ENCODE assay signal across 16 cellular contexts in the genomic region with DNA sequence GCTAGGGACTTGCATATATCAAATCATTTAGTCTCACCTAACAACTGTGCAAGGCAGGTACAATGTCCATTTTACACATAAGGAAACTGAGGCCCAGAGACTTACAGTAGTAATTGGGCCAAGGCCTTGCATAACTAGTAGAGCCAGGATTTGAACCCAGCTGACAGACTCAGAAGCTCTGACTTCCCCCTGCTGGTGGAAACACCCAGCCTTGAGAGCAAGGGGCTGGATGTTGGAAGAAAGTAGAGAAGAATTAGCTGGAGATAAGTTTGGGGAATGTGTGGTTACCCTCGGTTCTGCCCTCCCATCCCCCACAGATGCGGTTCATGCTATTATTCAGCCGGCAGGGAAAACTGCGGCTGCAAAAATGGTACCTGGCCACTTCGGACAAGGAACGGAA. TPM values are rescaled to one million over a fixed set of nuclear protein-coding genes. Genes with fewer than 3 reads are reported as not detected.
DNase-seq lines count a peak whose midpoint lies in the region; ATAC-seq, FAIRE-seq and TF ChIP-seq lines count a peak whose summit lies in the region.
"Had no signal": no experiment of that assay in that cellular context is flagged by ENCODE, and none has a peak within 500 bp of the region (broad histone marks: within the 10 kb centered on the region; RNA-seq: fewer than 3 reads in every experiment).

No MANE protein-coding gene starts in this region.

- H3K4me2 ChIP-seq in HepG2 (ENCODE audit: low read depth, low read length), result no peak overlapping the region
- peak overlapping the region; percentile 98; the same call in 1 of the 2 replicates for H3K4me2 ChIP-seq in PC-3 (ENCODE audit: low read length)
- H3K4me2 ChIP-seq in smooth muscle cell, result peak overlapping the region; percentile 97

- no peaks in the 10 kb centered on the region for H3K27me3 ChIP-seq in HepG2 (ENCODE audit: control insufficient read depth in 1 of 2, insufficient read depth in 2 of 2, low read length in 2 of 2)
- H3K27me3 ChIP-seq in right lobe of liver, result no peaks in the 10 kb centered on the region
- no peaks in the 10 kb centered on the region for H3K27me3 ChIP-seq in PC-3 (ENCODE audit: low read length)
- H3K27me3 ChIP-seq in smooth muscle cell (ENCODE audit: low read depth), result no peaks in the 10 kb centered on the region
- H3K27me3 ChIP-seq in left lung, result peaks cover 0 to 6% of the 10 kb centered on the region in 2 donors
- H3K27me3 ChIP-seq in esophagus muscularis mucosa, result peaks cover 0 to 32% (median 3%) of the 10 kb centered on the region in 4 donors

- H3K9me3 ChIP-seq in HepG2 (ENCODE audit: low read length), result no peaks in the 10 kb centered on the region
- H3K9me3 ChIP-seq in right lobe of liver, result no peaks in the 10 kb centered on the region
- no peaks in the 10 kb centered on the region for H3K9me3 ChIP-seq in PC-3 (ENCODE audit: low read length)
- H3K9me3 ChIP-seq in smooth muscle cell (replicated peaks; ENCODE audit: low read depth), result no peaks in the 10 kb centered on the region
- no peaks in the 10 kb centered on the region for H3K9me3 ChIP-seq in left lung
- H3K9me3 ChIP-seq in esophagus muscularis mucosa, result no peaks in the 10 kb centered on the region
- H3K9me3 ChIP-seq: mucosa of descending colon had no signal

- H3K27ac ChIP-seq in HepG2 (ENCODE audit: extremely low read length, insufficient read depth, low read length) (no peak overlapping the region), right lobe of liver (no peak overlapping the region), PC-3 (ENCODE audit: low read length) (peak overlapping the region; percentile 78), smooth muscle cell (ENCODE audit: low read depth) (no peak overlapping the region), left lung (no peak overlapping the region), esophagus muscularis mucosa (replicated peaks in 1 of 4) (no peak overlapping the region)

- H3K79me2 ChIP-seq in HepG2 (ENCODE audit: insufficient read depth, low read length) (peaks cover 8% of the 10 kb centered on the region), PC-3 (ENCODE audit: low read length) (peaks cover 21% of the 10 kb centered on the region), smooth muscle cell (ENCODE audit: low read depth) (no peaks in the 10 kb centered on the region)

- H3K9ac ChIP-seq in HepG2 (ENCODE audit: insufficient read depth, low read depth, low read length) (no peak overlapping the region), PC-3 (ENCODE audit: low read length) (no peak overlapping the region), smooth muscle cell (ENCODE audit: low read depth) (no peak overlapping the region)

- BruUV-seq in HepG2 (replicated peaks; lab: Mats Ljungman, UMichigan), result no TSS peak
- no TSS peak for BruUV-seq in PC-3 (replicated peaks; lab: Mats Ljungman, UMichigan)

- H3K36me3 ChIP-seq in HepG2 (replicated peaks in 1 of 2; ENCODE audit: control insufficient read depth in 1 of 2, insufficient read depth in 2 of 2, low read length in 2 of 2) (peaks cover 0 to 14% of the 10 kb centered on the region in 2 experiments), right lobe of liver (peaks cover 0 to 2% (median 0%) of the 10 kb centered on the region in 4 donors), PC-3 (ENCODE audit: low read depth, low read length) (peaks cover 9% of the 10 kb centered on the region; the same call in 1 of the 2 replicates), smooth muscle cell (ENCODE audit: low read depth) (no peaks in the 10 kb centered on the region), left lung (peaks cover 0 to 46% of the 10 kb centered on the region in 2 donors), esophagus muscularis mucosa (peaks cover 25 to 46% (median 41%) of the 10 kb centered on the region in 4 donors)

- no peak overlapping the region for H3K4me3 ChIP-seq in HepG2 (replicated peaks in 1 of 3; ENCODE audit: insufficient read depth in 1 of 3, low read depth in 2 of 3, low read length in 3 of 3)
- no peak overlapping the region for H3K4me3 ChIP-seq in right lobe of liver
- no peak overlapping the region for H3K4me3 ChIP-seq in PC-3 (ENCODE audit: low read length)
- H3K4me3 ChIP-seq in epithelial cell of proximal tubule (ENCODE audit: low read depth, low read length), result no peak overlapping the region
- H3K4me3 ChIP-seq in smooth muscle cell, result no peak overlapping the region
- no peak overlapping the region for H3K4me3 ChIP-seq in left lung
- H3K4me3 ChIP-seq in esophagus muscularis mucosa, result no peak overlapping the region
- H3K4me3 ChIP-seq: mucosa of descending colon had no signal

- DNase-seq in HepG2 (ENCODE audit: low spot score) (no peak), right lobe of liver (no peak), PC-3 (no peak), epithelial cell of proximal tubule (ENCODE audit: low read depth) (no peak), smooth muscle cell (lab: John Stamatoyannopoulos, UW; ENCODE audit: unreplicated experiment) (no peak), NCI-H69 (lab: John Stamatoyannopoulos, UW) (no peak), left lung (no peak), esophagus muscularis mucosa (ENCODE audit: extremely low spot score) (no peak)
- DNase-seq: activated CD8-positive, alpha-beta T cell treated with anti-CD3 and anti-CD28 coated beads, Interleukin-2, amount 10 ng/mL, durations not matched to agents 7 days and 5 days; activated gamma-delta T cell; AML-193; KG1; NCI-H2081 treated with DMSO at 0.1 percent for 48 hours; T-cell had no signal

- H3K4me1 ChIP-seq in HepG2 (ENCODE audit: insufficient read depth, low read length) (peaks cover 16% of the 10 kb centered on the region), right lobe of liver (peaks cover 0 to 14% (median 0%) of the 10 kb centered on the region in 4 donors), PC-3 (ENCODE audit: insufficient read depth, low read length) (peaks cover 47% of the 10 kb centered on the region), smooth muscle cell (ENCODE audit: low read depth) (peaks cover 6% of the 10 kb centered on the region), left lung (peaks cover 6 to 8% of the 10 kb centered on the region in 2 donors), esophagus muscularis mucosa (peaks cover 8 to 25% (median 16%) of the 10 kb centered on the region in 4 donors)

- no peaks in the 10 kb centered on the region for H4K20me1 ChIP-seq in HepG2 (ENCODE audit: insufficient read depth, low read length)
- no peaks in the 10 kb centered on the region for H4K20me1 ChIP-seq in PC-3 (ENCODE audit: low read length)
- H4K20me1 ChIP-seq in smooth muscle cell (ENCODE audit: low read depth), result peaks cover 47% of the 10 kb centered on the region

- TF ChIP-seq EP300 in HepG2 (IDR thresholded peaks at IDR 0.05; ENCODE audit: low read depth in 2 of 2, low read length in 2 of 2) (no peak), HepG2 (CRISPR knock-in tag; IDR thresholded peaks at IDR 0.05; ENCODE audit: borderline replicate concordance) (no peak), esophagus muscularis mucosa (IDR thresholded peaks at IDR 0.05) (no peak)

- TF ChIP-seq CTCF in HepG2 (CRISPR knock-in tag; IDR thresholded peaks at IDR 0.05) (0 out of 2 replicates have a peak, but pooled peaks have one; percentile 4), right lobe of liver (IDR thresholded peaks at IDR 0.05) (no peak), PC-3 (conservative IDR thresholded peaks at IDR 0.05; ENCODE audit: low read depth, low read length) (0 out of 2 replicates have a peak, but pooled peaks have one; percentile 16), epithelial cell of proximal tubule (conservative IDR thresholded peaks at IDR 0.05; ENCODE audit: low read depth, low read length) (peak; percentile 44), smooth muscle cell (IDR thresholded peaks at IDR 0.05; ENCODE audit: borderline replicate concordance, insufficient read depth, poor library complexity, severe bottlenecking) (no peak), left lung (IDR thresholded peaks at IDR 0.05) (peak in 1 of 2 donors; percentile 6), esophagus muscularis mucosa (IDR thresholded peaks at IDR 0.05) (no peak)

- H3K9me2 ChIP-seq in PC-3 (replicated peaks; ENCODE audit: low read length), result no peaks in the 10 kb centered on the region

- H3F3A ChIP-seq in PC-3 (ENCODE audit: low read length, unreplicated experiment) (no peaks in the 10 kb centered on the region), smooth muscle cell (ENCODE audit: low read depth) (no peaks in the 10 kb centered on the region)

- no peak for FAIRE-seq in HepG2 (lab: Jason Lieb, UNC)

- CTCF ChIA-PET in HepG2 (lab: Yijun Ruan, JAX; ENCODE audit: low intra/inter-chr PET ratio, low total read pairs), result no interaction called here
- CTCF ChIA-PET in PC-3 (lab: Charles Lee), result interaction anchor here (0.6 to 1.3 kb wide), 3 partner anchors 12 to 36 kb away, joined by 3 to 19 read pairs (median 3); no protein-coding TSS in a partner anchor

- in situ Hi-C loops in HepG2 (cut with HindIII; ENCODE audit: extremely low pct_ligation_motif_present, low pct_unique_long_range_greater_than_20kb), result no loop called here

- 94% methylated on average over 6 of the region's 6 CpGs for WGBS in HepG2 (ENCODE audit: low lambda C conversion rate)
- WGBS in right lobe of liver (ENCODE audit: insufficient coverage, low coverage, low lambda C conversion rate, missing lambda C conversion rate), result 92% methylated on average over 4 of the region's 6 CpGs
- WGBS in smooth muscle cell (ENCODE audit: low lambda C conversion rate), result 74% methylated on average over 6 of the region's 6 CpGs
- WGBS in esophagus muscularis mucosa, result 81% methylated on average over 6 of the region's 6 CpGs

- H2AFZ ChIP-seq in HepG2 (ENCODE audit: low read length) (no peak overlapping the region), PC-3 (ENCODE audit: low read length) (no peak overlapping the region), smooth muscle cell (ENCODE audit: low read depth) (no peak overlapping the region)

- intact Hi-C loops in HepG2 (cut with micrococcal nuclease; ENCODE audit: unreplicated experiment) (no loop called here), right lobe of liver (cut with DNase I) (no loop called here), PC-3 (cut with micrococcal nuclease) (no loop called here), left lung (cut with DNase I) (no loop called here), esophagus muscularis mucosa (cut with DNase I) (no loop called here)

- TF ChIP-seq RAD21 in HepG2 (CRISPR knock-in tag; IDR thresholded peaks at IDR 0.05), result no peak

- TF ChIP-seq POLR2A in HepG2 (IDR thresholded peaks at IDR 0.05; ENCODE audit: insufficient read depth in 1 of 2, low read depth in 2 of 2, low read length in 2 of 2), result no peak
- TF ChIP-seq POLR2A in right lobe of liver (IDR thresholded peaks at IDR 0.05), result no peak
- TF ChIP-seq POLR2A in esophagus muscularis mucosa (IDR thresholded peaks at IDR 0.05; ENCODE audit: low read depth), result no peak

- ATAC-seq in HepG2, result no peak
- no peak for ATAC-seq in right lobe of liver
- ATAC-seq in PC-3, result no peak
- no peak for ATAC-seq in left lung
- ATAC-seq: activated CD8-positive, alpha-beta T cell treated with anti-CD3 and anti-CD28 coated beads, Interleukin-2, amount 10 ng/mL, durations not matched to agents 7 days and 5 days; T-cell had no signal

- POLR2A ChIA-PET in HepG2 (lab: Yijun Ruan, JAX), result interaction anchor here (0.6 to 1.3 kb wide), 3 partner anchors 9 to 34 kb away, joined by 3 to 4 read pairs (median 4); a partner anchor contains a TSS
- POLR2A ChIA-PET in PC-3 (lab: Charles Lee; ENCODE audit: unreplicated experiment), result interaction anchor here (0.6 kb wide), 1 partner anchor 71 kb away, joined by 4 read pairs; no protein-coding TSS in a partner anchor

RNA-seq across cellular contexts. Expression of a gene that starts 2.0 kb away (rescaled TPM):
- total RNA-seq in HepG2 (2016; rRNA removed; fragmentation: Illumina TruSeq; extraction: Trizol), result 57.5 and 77.9 TPM in 2 replicates
- total RNA-seq in HepG2 (2016; cell fraction: cytosol; rRNA removed; fragmentation: Illumina TruSeq; extraction: Trizol; ENCODE audit: low read depth), result 12.5 and 16.2 TPM in 2 replicates
- 61.5 and 77.2 TPM in 2 replicates for total RNA-seq in HepG2 (2016; cell fraction: insoluble cytoplasmic fraction; rRNA removed; fragmentation: Illumina TruSeq; extraction: Trizol)
- 27.8 and 28.9 TPM in 2 replicates for total RNA-seq in HepG2 (2016; cell fraction: membrane; rRNA removed; fragmentation: Illumina TruSeq; extraction: Trizol)
- 21.6 and 22.0 TPM in 2 replicates for total RNA-seq in HepG2 (2016; cell fraction: nucleus; rRNA removed; fragmentation: Illumina TruSeq; extraction: Trizol)
- 65.2 and 68.1 TPM in 2 replicates for polyA plus RNA-seq in HepG2 (2011; rRNA removed)
- 72.3 and 73.9 TPM in 2 replicates for polyA plus RNA-seq in HepG2 (2011; cell fraction: cytosol; rRNA removed)
- polyA plus RNA-seq in HepG2 (2011; cell fraction: nucleus; rRNA removed), result 36.3 and 39.1 TPM in 2 replicates
- polyA plus RNA-seq in HepG2 (2012), result 37.2 and 44.1 TPM in 2 replicates
- 12.3 and 17.5 TPM in 2 replicates for polyA plus RNA-seq in HepG2 (2016; cell fraction: cytosol; fragmentation: Illumina TruSeq; extraction: Trizol; ENCODE audit: low read depth)
- 79.7 and 84.4 TPM in 2 replicates for polyA plus RNA-seq in HepG2 (2016; cell fraction: insoluble cytoplasmic fraction; fragmentation: Illumina TruSeq; extraction: Trizol; ENCODE audit: low read depth)
- 20.4 and 24.4 TPM in 2 replicates for polyA plus RNA-seq in HepG2 (2016; cell fraction: membrane; fragmentation: Illumina TruSeq; extraction: Trizol; ENCODE audit: low read depth)
- 37.5 and 48.7 TPM in 2 replicates for polyA plus RNA-seq in HepG2 (2016; cell fraction: nucleus; fragmentation: Illumina TruSeq; extraction: Trizol; ENCODE audit: insufficient read depth, low read depth)
- polyA minus RNA-seq in HepG2 (2011; rRNA and poly(A)+ RNA removed; ENCODE audit: low replicate concordance), result 27.0 and 72.1 TPM in 2 replicates
- 13.5 and 15.9 TPM in 2 replicates for polyA minus RNA-seq in HepG2 (2011; cell fraction: cytosol; rRNA and poly(A)+ RNA removed)
- 6.6 and 8.1 TPM in 2 replicates for polyA minus RNA-seq in HepG2 (2011; cell fraction: nucleus; rRNA and poly(A)+ RNA removed)
- total RNA-seq in right lobe of liver, result 10 to 100 TPM; 24.0 to 56.5 (median 26.4) TPM
- 148 and 190 TPM in 2 replicates for total RNA-seq in PC-3 (2014; rRNA removed)
- 178 and 190 TPM in 2 replicates for total RNA-seq in epithelial cell of proximal tubule
- 104 and 105 TPM in 2 replicates for total RNA-seq in smooth muscle cell
- polyA plus RNA-seq in smooth muscle cell, result 44.0 and 51.2 TPM in 2 replicates
- total RNA-seq in left lung, result 10 to 100 TPM; 39.4 to 48.7 TPM
- 10 to 100 TPM; 28.2 to 44.4 (median 35.5) TPM for total RNA-seq in esophagus muscularis mucosa

RNA-seq across cellular contexts. Expression of a gene that starts 9.1 kb away (rescaled TPM):
- 0.10 and 0.46 TPM in 2 replicates for total RNA-seq in HepG2 (2016; rRNA removed; fragmentation: Illumina TruSeq; extraction: Trizol)
- 0.18 TPM in 1 of 2 replicates, not detected in the other for total RNA-seq in HepG2 (2016; cell fraction: cytosol; rRNA removed; fragmentation: Illumina TruSeq; extraction: Trizol; ENCODE audit: low read depth)
- total RNA-seq in HepG2 (2016; cell fraction: insoluble cytoplasmic fraction; rRNA removed; fragmentation: Illumina TruSeq; extraction: Trizol), result 0.52 TPM in 1 of 2 replicates, not detected in the other
- total RNA-seq in HepG2 (2016; cell fraction: membrane; rRNA removed; fragmentation: Illumina TruSeq; extraction: Trizol), result 0.10 and 0.15 TPM in 2 replicates
- total RNA-seq in HepG2 (2016; cell fraction: nucleus; rRNA removed; fragmentation: Illumina TruSeq; extraction: Trizol), result 0.44 and 0.78 TPM in 2 replicates
- polyA plus RNA-seq in HepG2 (2011; rRNA removed), result 0.12 and 0.21 TPM in 2 replicates
- 0.12 and 0.23 TPM in 2 replicates for polyA plus RNA-seq in HepG2 (2011; cell fraction: cytosol; rRNA removed)
- 0.40 and 0.96 TPM in 2 replicates for polyA plus RNA-seq in HepG2 (2011; cell fraction: nucleus; rRNA removed)
- 0.09 and 0.31 TPM in 2 replicates for polyA plus RNA-seq in HepG2 (2012)
- 0.06 and 0.09 TPM in 2 replicates for polyA plus RNA-seq in HepG2 (2016; cell fraction: cytosol; fragmentation: Illumina TruSeq; extraction: Trizol; ENCODE audit: low read depth)
- 0.15 and 0.16 TPM in 2 replicates for polyA plus RNA-seq in HepG2 (2016; cell fraction: insoluble cytoplasmic fraction; fragmentation: Illumina TruSeq; extraction: Trizol; ENCODE audit: low read depth)
- 0.08 TPM in 1 of 2 replicates, not detected in the other for polyA plus RNA-seq in HepG2 (2016; cell fraction: membrane; fragmentation: Illumina TruSeq; extraction: Trizol; ENCODE audit: low read depth)
- polyA plus RNA-seq in HepG2 (2016; cell fraction: nucleus; fragmentation: Illumina TruSeq; extraction: Trizol; ENCODE audit: insufficient read depth, low read depth), result 0.99 and 1.4 TPM in 2 replicates
- polyA minus RNA-seq in HepG2 (2011; rRNA and poly(A)+ RNA removed; ENCODE audit: low replicate concordance), result 0.14 and 0.16 TPM in 2 replicates
- 0.69 and 0.88 TPM in 2 replicates for polyA minus RNA-seq in HepG2 (2011; cell fraction: cytosol; rRNA and poly(A)+ RNA removed)
- polyA minus RNA-seq in HepG2 (2011; cell fraction: nucleus; rRNA and poly(A)+ RNA removed), result not detected in 2 replicates
- total RNA-seq in right lobe of liver, result not detected
- total RNA-seq in PC-3 (2014; rRNA removed), result 1.6 and 2.5 TPM in 2 replicates
- 1.4 and 20.9 TPM in 2 replicates for total RNA-seq in epithelial cell of proximal tubule
- total RNA-seq in smooth muscle cell, result 0.85 TPM in 1 of 2 replicates, not detected in the other
- polyA plus RNA-seq in smooth muscle cell, result 0.20 and 0.25 TPM in 2 replicates
- not detected for total RNA-seq in left lung
- total RNA-seq in esophagus muscularis mucosa, result under 1 TPM in 3 of 4 donors, not detected in 1; 0.23 to 0.33 (median 0.26) TPM
- total RNA-seq: T-cell had no signal

RNA-seq across cellular contexts. Expression of a gene that starts 23.8 kb away (rescaled TPM):
- total RNA-seq in HepG2 (2016; rRNA removed; fragmentation: Illumina TruSeq; extraction: Trizol), result not detected in 2 replicates
- not detected in 2 replicates for total RNA-seq in HepG2 (2016; cell fraction: cytosol; rRNA removed; fragmentation: Illumina TruSeq; extraction: Trizol; ENCODE audit: low read depth)
- not detected in 2 replicates for total RNA-seq in HepG2 (2016; cell fraction: insoluble cytoplasmic fraction; rRNA removed; fragmentation: Illumina TruSeq; extraction: Trizol)
- total RNA-seq in HepG2 (2016; cell fraction: membrane; rRNA removed; fragmentation: Illumina TruSeq; extraction: Trizol), result not detected in 2 replicates
- not detected in 2 replicates for total RNA-seq in HepG2 (2016; cell fraction: nucleus; rRNA removed; fragmentation: Illumina TruSeq; extraction: Trizol)
- polyA plus RNA-seq in HepG2 (2011; rRNA removed), result 0.04 TPM in 1 of 2 replicates, not detected in the other
- polyA plus RNA-seq in HepG2 (2011; cell fraction: cytosol; rRNA removed), result 0.04 and 0.05 TPM in 2 replicates
- polyA plus RNA-seq in HepG2 (2011; cell fraction: nucleus; rRNA removed), result 0.24 and 0.34 TPM in 2 replicates
- 0.12 TPM in 1 of 2 replicates, not detected in the other for polyA plus RNA-seq in HepG2 (2012)
- polyA plus RNA-seq in HepG2 (2016; cell fraction: cytosol; fragmentation: Illumina TruSeq; extraction: Trizol; ENCODE audit: low read depth), result not detected in 2 replicates
- not detected in 2 replicates for polyA plus RNA-seq in HepG2 (2016; cell fraction: insoluble cytoplasmic fraction; fragmentation: Illumina TruSeq; extraction: Trizol; ENCODE audit: low read depth)
- not detected in 2 replicates for polyA plus RNA-seq in HepG2 (2016; cell fraction: membrane; fragmentation: Illumina TruSeq; extraction: Trizol; ENCODE audit: low read depth)
- polyA plus RNA-seq in HepG2 (2016; cell fraction: nucleus; fragmentation: Illumina TruSeq; extraction: Trizol; ENCODE audit: insufficient read depth, low read depth), result not detected in 2 replicates
- polyA minus RNA-seq in HepG2 (2011; rRNA and poly(A)+ RNA removed; ENCODE audit: low replicate concordance), result not detected in 2 replicates
- polyA minus RNA-seq in HepG2 (2011; cell fraction: cytosol; rRNA and poly(A)+ RNA removed), result not detected in 2 replicates
- polyA minus RNA-seq in HepG2 (2011; cell fraction: nucleus; rRNA and poly(A)+ RNA removed), result not detected in 2 replicates
- not detected for total RNA-seq in right lobe of liver
- total RNA-seq in PC-3 (2014; rRNA removed), result 0.26 TPM in 1 of 2 replicates, not detected in the other
- 0.12 TPM in 1 of 2 replicates, not detected in the other for total RNA-seq in epithelial cell of proximal tubule
- total RNA-seq in smooth muscle cell, result not detected in 2 replicates
- polyA plus RNA-seq in smooth muscle cell, result not detected in 2 replicates
- not detected for total RNA-seq in left lung
- not detected for total RNA-seq in esophagus muscularis mucosa
- total RNA-seq: activated CD8-positive, alpha-beta T cell treated with anti-CD3 and anti-CD28 coated beads, Interleukin-2, amount 10 ng/mL, durations not matched to agents 7 days and 5 days; mucosa of descending colon; T-cell had no signal
- polyA plus RNA-seq: esophagus had no signal

RNA-seq across cellular contexts. Expression of a gene that starts 29.4 kb away (rescaled TPM):
- 9.2 and 21.2 TPM in 2 replicates for total RNA-seq in HepG2 (2016; rRNA removed; fragmentation: Illumina TruSeq; extraction: Trizol)
- 3.3 and 3.6 TPM in 2 replicates for total RNA-seq in HepG2 (2016; cell fraction: cytosol; rRNA removed; fragmentation: Illumina TruSeq; extraction: Trizol; ENCODE audit: low read depth)
- 8.0 and 21.0 TPM in 2 replicates for total RNA-seq in HepG2 (2016; cell fraction: insoluble cytoplasmic fraction; rRNA removed; fragmentation: Illumina TruSeq; extraction: Trizol)
- 8.0 and 9.1 TPM in 2 replicates for total RNA-seq in HepG2 (2016; cell fraction: membrane; rRNA removed; fragmentation: Illumina TruSeq; extraction: Trizol)
- total RNA-seq in HepG2 (2016; cell fraction: nucleus; rRNA removed; fragmentation: Illumina TruSeq; extraction: Trizol), result 18.0 and 20.9 TPM in 2 replicates
- polyA plus RNA-seq in HepG2 (2011; rRNA removed), result 1,576 and 2,365 TPM in 2 replicates
- polyA plus RNA-seq in HepG2 (2011; cell fraction: cytosol; rRNA removed), result 1,491 and 1,809 TPM in 2 replicates
- 562 and 817 TPM in 2 replicates for polyA plus RNA-seq in HepG2 (2011; cell fraction: nucleus; rRNA removed)
- 545 and 706 TPM in 2 replicates for polyA plus RNA-seq in HepG2 (2012)
- polyA plus RNA-seq in HepG2 (2016; cell fraction: cytosol; fragmentation: Illumina TruSeq; extraction: Trizol; ENCODE audit: low read depth), result 3.7 and 4.4 TPM in 2 replicates
- polyA plus RNA-seq in HepG2 (2016; cell fraction: insoluble cytoplasmic fraction; fragmentation: Illumina TruSeq; extraction: Trizol; ENCODE audit: low read depth), result 9.1 and 11.4 TPM in 2 replicates
- 6.1 and 6.8 TPM in 2 replicates for polyA plus RNA-seq in HepG2 (2016; cell fraction: membrane; fragmentation: Illumina TruSeq; extraction: Trizol; ENCODE audit: low read depth)
- polyA plus RNA-seq in HepG2 (2016; cell fraction: nucleus; fragmentation: Illumina TruSeq; extraction: Trizol; ENCODE audit: insufficient read depth, low read depth), result 38.3 and 38.7 TPM in 2 replicates
- polyA minus RNA-seq in HepG2 (2011; rRNA and poly(A)+ RNA removed; ENCODE audit: low replicate concordance), result 6.3 and 1,949 TPM in 2 replicates
- 904 and 1,305 TPM in 2 replicates for polyA minus RNA-seq in HepG2 (2011; cell fraction: cytosol; rRNA and poly(A)+ RNA removed)
- 242 and 430 TPM in 2 replicates for polyA minus RNA-seq in HepG2 (2011; cell fraction: nucleus; rRNA and poly(A)+ RNA removed)
- 100 to 1,000 TPM in 3 of 6 experiments, 10 to 100 TPM in 2, 1 to 10 TPM in 1; 5.4 to 497 (median 98.6) TPM for total RNA-seq in right lobe of liver
- total RNA-seq in PC-3 (2014; rRNA removed), result 46.1 and 52.5 TPM in 2 replicates
- 160 and 249 TPM in 2 replicates for total RNA-seq in epithelial cell of proximal tubule
- 387 and 435 TPM in 2 replicates for total RNA-seq in smooth muscle cell
- polyA plus RNA-seq in smooth muscle cell, result 460 and 495 TPM in 2 replicates
- total RNA-seq in left lung, result 10 to 100 TPM; 59.4 to 80.5 TPM
- 10 to 100 TPM in 2 of 4 donors, 1 to 10 TPM in 2; 9.4 to 54.2 (median 18.2) TPM for total RNA-seq in esophagus muscularis mucosa

RNA-seq across cellular contexts. Expression of a gene that starts 44.6 kb away (rescaled TPM):
- total RNA-seq in HepG2 (2016; rRNA removed; fragmentation: Illumina TruSeq; extraction: Trizol) (5.5 and 22.5 TPM in 2 replicates), right lobe of liver (10 to 100 TPM in 5 of 6 experiments, 1 to 10 TPM in 1; 8.4 to 28.6 (median 15.7) TPM), PC-3 (2014; rRNA removed) (not detected in 2 replicates), epithelial cell of proximal tubule (not detected in 2 replicates), smooth muscle cell (not detected in 2 replicates), left lung (not detected), esophagus muscularis mucosa (under 1 TPM in 1 of 4 donors, not detected in 3; 0.17 TPM)
- total RNA-seq in HepG2 (2016; cell fraction: cytosol; rRNA removed; fragmentation: Illumina TruSeq; extraction: Trizol; ENCODE audit: low read depth), result 4.9 TPM in 2 replicates
- total RNA-seq in HepG2 (2016; cell fraction: insoluble cytoplasmic fraction; rRNA removed; fragmentation: Illumina TruSeq; extraction: Trizol), result 5.7 and 22.7 TPM in 2 replicates
- total RNA-seq in HepG2 (2016; cell fraction: membrane; rRNA removed; fragmentation: Illumina TruSeq; extraction: Trizol), result 4.8 and 5.0 TPM in 2 replicates
- 38.2 and 46.4 TPM in 2 replicates for total RNA-seq in HepG2 (2016; cell fraction: nucleus; rRNA removed; fragmentation: Illumina TruSeq; extraction: Trizol)
- polyA plus RNA-seq in HepG2 (2011; rRNA removed) (30.5 and 39.2 TPM in 2 replicates), smooth muscle cell (0.38 TPM in 1 of 2 replicates, not detected in the other)
- polyA plus RNA-seq in HepG2 (2011; cell fraction: cytosol; rRNA removed), result 16.6 and 17.2 TPM in 2 replicates
- 82.9 and 84.5 TPM in 2 replicates for polyA plus RNA-seq in HepG2 (2011; cell fraction: nucleus; rRNA removed)
- polyA plus RNA-seq in HepG2 (2012), result 17.1 and 24.2 TPM in 2 replicates
- 1.8 and 2.5 TPM in 2 replicates for polyA plus RNA-seq in HepG2 (2016; cell fraction: cytosol; fragmentation: Illumina TruSeq; extraction: Trizol; ENCODE audit: low read depth)
- 5.6 and 6.9 TPM in 2 replicates for polyA plus RNA-seq in HepG2 (2016; cell fraction: insoluble cytoplasmic fraction; fragmentation: Illumina TruSeq; extraction: Trizol; ENCODE audit: low read depth)
- 2.9 and 3.0 TPM in 2 replicates for polyA plus RNA-seq in HepG2 (2016; cell fraction: membrane; fragmentation: Illumina TruSeq; extraction: Trizol; ENCODE audit: low read depth)
- 38.7 and 42.5 TPM in 2 replicates for polyA plus RNA-seq in HepG2 (2016; cell fraction: nucleus; fragmentation: Illumina TruSeq; extraction: Trizol; ENCODE audit: insufficient read depth, low read depth)
- 121 TPM in 1 of 2 replicates, not detected in the other for polyA minus RNA-seq in HepG2 (2011; rRNA and poly(A)+ RNA removed; ENCODE audit: low replicate concordance)
- 14.9 and 15.6 TPM in 2 replicates for polyA minus RNA-seq in HepG2 (2011; cell fraction: cytosol; rRNA and poly(A)+ RNA removed)
- polyA minus RNA-seq in HepG2 (2011; cell fraction: nucleus; rRNA and poly(A)+ RNA removed), result 233 and 284 TPM in 2 replicates
- total RNA-seq: activated CD8-positive, alpha-beta T cell treated with anti-CD3 and anti-CD28 coated beads, Interleukin-2, amount 10 ng/mL, durations not matched to agents 7 days and 5 days; T-cell had no signal
- polyA plus RNA-seq: esophagus had no signal

Comparison
In these comparisons a context has a peak if more than half of its experiments do, and no peak if none do; other contexts are left out.
1. CTCF ChIP-seq: peak in HepG2 (single experiment), PC-3 (single experiment) and epithelial cell of proximal tubule (single experiment); none in right lobe of liver (0 of 4), smooth muscle cell (single experiment) and esophagus muscularis mucosa (0 of 3).